ENCODE assay signal across 8 cellular contexts in the genomic region with DNA sequence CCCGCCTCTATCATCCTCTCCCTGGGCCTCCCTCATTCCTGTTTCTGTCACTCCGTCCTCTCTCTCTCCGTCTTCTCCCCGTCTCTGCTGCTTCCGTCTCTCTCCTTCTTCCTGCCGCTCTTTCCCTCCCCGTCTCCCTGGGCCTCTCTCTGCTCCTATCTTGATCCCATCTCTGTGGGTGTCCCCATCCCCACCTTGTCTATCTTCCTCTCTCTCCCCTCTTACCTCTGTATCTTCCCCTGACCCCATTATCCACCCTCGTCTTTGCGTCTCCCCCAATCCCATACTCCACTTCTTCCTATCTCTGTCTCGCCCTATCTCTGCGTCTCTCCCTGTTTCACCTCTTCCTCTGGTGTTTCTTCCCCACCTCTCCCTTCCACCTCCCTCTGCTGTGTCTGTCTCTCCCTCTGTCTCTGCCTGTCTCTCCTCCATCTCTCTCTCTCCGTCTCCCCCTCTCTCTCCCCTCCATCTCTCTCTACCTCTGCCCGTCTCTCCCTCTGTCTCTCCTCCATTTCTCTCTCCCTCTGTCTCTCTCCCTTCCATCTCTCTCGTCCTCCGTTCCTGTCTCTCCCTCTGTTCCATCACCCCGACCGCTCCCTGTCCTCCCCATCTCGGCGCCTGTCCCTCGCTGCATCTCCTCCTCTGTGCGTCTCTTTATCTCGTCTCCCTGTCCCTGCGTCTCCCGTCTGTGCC. TPM values are rescaled to one million over a fixed set of nuclear protein-coding genes. Genes with fewer than 3 reads are reported as not detected.
DNase-seq lines count a peak whose midpoint lies in the region; ATAC-seq and TF ChIP-seq lines count a peak whose summit lies in the region.

No MANE protein-coding gene starts in this region.

- peaks cover 32% of the 10 kb centered on the region for H3K27me3 Mint-ChIP-seq in activated T-cell treated with anti-CD3 and anti-CD28 coated beads, Interleukin-2, amount 50 U/mL, for 4 hours (ENCODE audit: low read depth)
- H3K27me3 Mint-ChIP-seq in activated CD4-positive, alpha-beta memory T cell treated with anti-CD3 and anti-CD28 coated beads for 36 hours = peaks cover 33% of the 10 kb centered on the region

- no peak for DNase-seq in activated T-cell treated with anti-CD3 and anti-CD28 coated beads, Interleukin-2, amount 50 U/mL, for 4 hours
- DNase-seq in activated T-cell treated with anti-CD3 and anti-CD28 coated beads, Interleukin-2, amount 50 U/mL, for 1 hour = no peak
- no peak for DNase-seq in activated CD4-positive, alpha-beta memory T cell treated with anti-CD3 and anti-CD28 coated beads for 36 hours
- DNase-seq in testis (no peak), SIG-M5 (lab: John Stamatoyannopoulos, UW) (no peak)

- peak overlapping the region; percentile 81 for H3K4me3 Mint-ChIP-seq in activated T-cell treated with anti-CD3 and anti-CD28 coated beads, Interleukin-2, amount 50 U/mL, for 4 hours
- peak overlapping the region; percentile 76 for H3K4me3 Mint-ChIP-seq in activated CD4-positive, alpha-beta memory T cell treated with anti-CD3 and anti-CD28 coated beads for 36 hours

- H3K4me3 ChIP-seq in iPS-11a (ENCODE audit: low read depth, low read length) = peak overlapping the region; percentile 43
- peak overlapping the region; percentile 26 to 31 for H3K4me3 ChIP-seq in testis

- no peak for ATAC-seq in activated T-cell treated with anti-CD3 and anti-CD28 coated beads, Interleukin-2, amount 50 U/mL, for 4 hours
- no peak for ATAC-seq in HG02884 (IDR thresholded peaks at IDR 0.05; ENCODE audit: unreplicated experiment)
- no peak for ATAC-seq in GM18873 (IDR thresholded peaks at IDR 0.05; ENCODE audit: low FRiP score, unreplicated experiment)

- peaks cover 4% of the 10 kb centered on the region for H3K9me3 Mint-ChIP-seq in activated T-cell treated with anti-CD3 and anti-CD28 coated beads, Interleukin-2, amount 50 U/mL, for 4 hours
- H3K9me3 Mint-ChIP-seq in activated CD4-positive, alpha-beta memory T cell treated with anti-CD3 and anti-CD28 coated beads for 36 hours = peaks cover 2% of the 10 kb centered on the region

- H3K4me1 Mint-ChIP-seq in activated T-cell treated with anti-CD3 and anti-CD28 coated beads, Interleukin-2, amount 50 U/mL, for 4 hours (ENCODE audit: low read depth) = peaks cover 38% of the 10 kb centered on the region
- H3K4me1 Mint-ChIP-seq in activated CD4-positive, alpha-beta memory T cell treated with anti-CD3 and anti-CD28 coated beads for 36 hours (ENCODE audit: low read depth) = peaks cover 32% of the 10 kb centered on the region

- WGBS in testis, 2 donors = 11 to 15% methylated on average over 24 of the region's 24 CpGs

- intact Hi-C loops in activated CD4-positive, alpha-beta memory T cell treated with anti-CD3 and anti-CD28 coated beads for 36 hours (cut with micrococcal nuclease) = loop anchor here (1.0 to 5.0 kb wide), 4 partner anchors 17 to 222 kb away; a partner anchor contains a TSS
- intact Hi-C loops in testis (cut with DNase I; ENCODE audit: low total_unique reads) = no loop called here

- TF ChIP-seq CTCF in testis (IDR thresholded peaks at IDR 0.05) = no peak

- no peak for TF ChIP-seq POLR2A in testis (IDR thresholded peaks at IDR 0.05)

- no peaks in the 10 kb centered on the region for H3K27me3 ChIP-seq in testis

- peak overlapping the region in 1 of 2 donors; percentile 30 for H3K27ac ChIP-seq in testis

- no peaks in the 10 kb centered on the region for H3K36me3 ChIP-seq in testis (ENCODE audit: low read depth, missing control alignments)

- no peak overlapping the region for H3K27ac Mint-ChIP-seq in activated CD4-positive, alpha-beta memory T cell treated with anti-CD3 and anti-CD28 coated beads for 36 hours

- CTCF ChIA-PET in activated CD4-positive, alpha-beta memory T cell treated with anti-CD3 and anti-CD28 coated beads for 36 hours (lab: Charles Lee) = no interaction called here

- peaks cover 18% of the 10 kb centered on the region for H3K4me1 ChIP-seq in testis

- no peaks in the 10 kb centered on the region for H3K36me3 Mint-ChIP-seq in activated T-cell treated with anti-CD3 and anti-CD28 coated beads, Interleukin-2, amount 50 U/mL, for 4 hours (ENCODE audit: insufficient read depth)
- no peaks in the 10 kb centered on the region for H3K36me3 Mint-ChIP-seq in activated CD4-positive, alpha-beta memory T cell treated with anti-CD3 and anti-CD28 coated beads for 36 hours

- H3K9me3 ChIP-seq in testis = no peaks in the 10 kb centered on the region

- POLR2A ChIA-PET in activated CD4-positive, alpha-beta memory T cell treated with anti-CD3 and anti-CD28 coated beads for 36 hours (lab: Charles Lee) = no interaction called here

RNA-seq across cellular contexts. Expression of a gene that starts 4.3 kb away (rescaled TPM):
- under 1 TPM; 0.11 to 0.14 (median 0.13) TPM for total RNA-seq in activated T-cell treated with anti-CD3 and anti-CD28 coated beads, Interleukin-2, amount 50 U/mL, for 4 hours
- under 1 TPM; 0.07 TPM for total RNA-seq in activated CD4-positive, alpha-beta memory T cell treated with anti-CD3 and anti-CD28 coated beads for 36 hours
- 1 to 10 TPM; 2.4 to 2.7 TPM for total RNA-seq in testis
- polyA plus RNA-seq in testis (ENCODE audit: insufficient read depth, low read depth, low replicate concordance) = 1.4 TPM

RNA-seq across cellular contexts. Expression of a gene that starts 6.4 kb away (rescaled TPM):
- 10 to 100 TPM; 58.6 to 63.8 (median 61.3) TPM for total RNA-seq in activated T-cell treated with anti-CD3 and anti-CD28 coated beads, Interleukin-2, amount 50 U/mL, for 4 hours
- total RNA-seq in activated CD4-positive, alpha-beta memory T cell treated with anti-CD3 and anti-CD28 coated beads for 36 hours = 10 to 100 TPM; 82.9 to 88.1 TPM
- 100 to 1,000 TPM; 149 to 155 TPM for total RNA-seq in testis
- polyA plus RNA-seq in testis (ENCODE audit: insufficient read depth, low read depth, low replicate concordance) = 187 TPM

RNA-seq across cellular contexts. Expression of a gene that starts 33.6 kb away (rescaled TPM):
- total RNA-seq in activated T-cell treated with anti-CD3 and anti-CD28 coated beads, Interleukin-2, amount 50 U/mL, for 4 hours = not detected
- under 1 TPM in 1 of 2 experiments, not detected in 1; 0.21 TPM for total RNA-seq in activated CD4-positive, alpha-beta memory T cell treated with anti-CD3 and anti-CD28 coated beads for 36 hours
- 10 to 100 TPM; 21.8 to 26.1 TPM for total RNA-seq in testis
- polyA plus RNA-seq in testis (ENCODE audit: insufficient read depth, low read depth, low replicate concordance) = 112 TPM

RNA-seq across cellular contexts. Expression of a gene that starts 34.0 kb away (rescaled TPM):
- total RNA-seq in activated T-cell treated with anti-CD3 and anti-CD28 coated beads, Interleukin-2, amount 50 U/mL, for 4 hours = 1 to 10 TPM; 5.2 to 6.4 (median 5.6) TPM
- total RNA-seq in activated CD4-positive, alpha-beta memory T cell treated with anti-CD3 and anti-CD28 coated beads for 36 hours = 10 to 100 TPM; 17.1 to 17.9 TPM
- 10 to 100 TPM; 14.1 to 22.9 TPM for total RNA-seq in testis
- polyA plus RNA-seq in testis (ENCODE audit: insufficient read depth, low read depth, low replicate concordance) = 5.0 TPM

RNA-seq across cellular contexts. Expression of a gene that starts 48.0 kb away (rescaled TPM):
- 100 to 1,000 TPM; 175 to 192 (median 187) TPM for total RNA-seq in activated T-cell treated with anti-CD3 and anti-CD28 coated beads, Interleukin-2, amount 50 U/mL, for 4 hours
- total RNA-seq in activated CD4-positive, alpha-beta memory T cell treated with anti-CD3 and anti-CD28 coated beads for 36 hours = 10 to 100 TPM; 38.8 to 45.3 TPM
- 10 to 100 TPM; 32.8 to 35.2 TPM for total RNA-seq in testis
- polyA plus RNA-seq in testis (ENCODE audit: insufficient read depth, low read depth, low replicate concordance) = 17.8 TPM

Comparison
In these comparisons a context has a peak if more than half of its experiments do, and no peak if none do; other contexts are left out.
1. RNA of a gene that starts 33.6 kb away (total RNA-seq): 21.8 to 26.1 TPM in testis; 0.21 TPM in activated CD4-positive, alpha-beta memory T cell treated with anti-CD3 and anti-CD28 coated beads for 36 hours and not detected in activated T-cell treated with anti-CD3 and anti-CD28 coated beads, Interleukin-2, amount 50 U/mL, for 4 hours; every median in the first group is over 10 times any median in the second.